Comparison of ENCODE assay signal across 1 cellular context in the genomic region with DNA sequence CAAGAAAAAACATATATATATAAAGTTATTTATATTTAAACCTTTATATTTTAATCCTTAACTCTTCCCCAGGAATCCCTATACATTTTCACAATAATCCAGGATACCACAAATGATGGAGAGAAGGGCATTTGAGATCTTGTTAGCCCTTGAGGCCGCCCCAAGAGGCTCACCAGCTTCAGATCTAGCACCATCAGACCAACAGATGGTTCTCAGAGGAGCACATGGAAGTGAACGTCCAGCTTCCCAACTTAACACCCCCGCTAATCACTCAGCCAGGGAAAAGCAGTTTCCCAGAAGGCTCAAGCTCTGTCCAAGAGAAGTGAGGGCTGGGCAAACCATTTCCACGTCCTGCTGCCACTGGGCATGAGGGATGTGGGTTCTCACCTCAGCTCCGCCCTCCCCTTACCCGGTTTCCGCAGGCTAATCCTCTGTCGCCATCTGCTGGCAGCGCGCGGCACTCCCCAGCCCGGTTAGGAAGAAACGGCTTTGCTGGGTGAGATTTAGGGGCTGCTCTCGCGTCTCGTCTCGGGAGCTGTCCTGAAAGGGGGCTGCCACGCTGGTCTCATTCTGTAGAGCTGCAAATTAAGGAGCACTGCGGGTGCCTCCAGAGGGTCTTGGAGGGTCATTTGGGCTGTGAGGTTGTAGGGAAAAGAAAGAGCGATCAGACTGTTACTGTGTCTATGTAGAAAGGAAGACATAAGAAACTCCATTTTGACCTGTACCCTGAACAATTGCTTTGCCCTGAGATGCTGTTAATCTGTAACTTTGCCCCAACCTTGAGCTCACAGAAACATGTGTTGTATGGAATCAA.
TF ChIP-seq lines count a peak whose summit lies in the region.

No MANE protein-coding gene starts in this region.

TF ChIP-seq in H1, 55 proteins besides CTCF, POLR2A, EP300 and RAD21:
- 0 out of 4 replicates have a peak, but pooled peaks of 1 of the 2 experiments have one; percentile 35 for TF ChIP-seq SIN3A (conservative IDR thresholded peaks at IDR 0.05 in 1 of 2, IDR thresholded peaks at IDR 0.05 in 1 of 2; ENCODE audit: low read depth in 1 of 2, low read length in 2 of 2)
- TF ChIP-seq GTF2F1 (IDR thresholded peaks at IDR 0.05; ENCODE audit: borderline replicate concordance, low read depth, low read length), result no peak
- TF ChIP-seq YY1 (IDR thresholded peaks at IDR 0.05; ENCODE audit: low read depth, low read length), result no peak
- no peak for TF ChIP-seq BRCA1 (IDR thresholded peaks at IDR 0.05; ENCODE audit: low read depth, low read length)
- no peak for TF ChIP-seq SP1 (IDR thresholded peaks at IDR 0.05; ENCODE audit: low read depth, low read length)
- TF ChIP-seq, protein P1, sequence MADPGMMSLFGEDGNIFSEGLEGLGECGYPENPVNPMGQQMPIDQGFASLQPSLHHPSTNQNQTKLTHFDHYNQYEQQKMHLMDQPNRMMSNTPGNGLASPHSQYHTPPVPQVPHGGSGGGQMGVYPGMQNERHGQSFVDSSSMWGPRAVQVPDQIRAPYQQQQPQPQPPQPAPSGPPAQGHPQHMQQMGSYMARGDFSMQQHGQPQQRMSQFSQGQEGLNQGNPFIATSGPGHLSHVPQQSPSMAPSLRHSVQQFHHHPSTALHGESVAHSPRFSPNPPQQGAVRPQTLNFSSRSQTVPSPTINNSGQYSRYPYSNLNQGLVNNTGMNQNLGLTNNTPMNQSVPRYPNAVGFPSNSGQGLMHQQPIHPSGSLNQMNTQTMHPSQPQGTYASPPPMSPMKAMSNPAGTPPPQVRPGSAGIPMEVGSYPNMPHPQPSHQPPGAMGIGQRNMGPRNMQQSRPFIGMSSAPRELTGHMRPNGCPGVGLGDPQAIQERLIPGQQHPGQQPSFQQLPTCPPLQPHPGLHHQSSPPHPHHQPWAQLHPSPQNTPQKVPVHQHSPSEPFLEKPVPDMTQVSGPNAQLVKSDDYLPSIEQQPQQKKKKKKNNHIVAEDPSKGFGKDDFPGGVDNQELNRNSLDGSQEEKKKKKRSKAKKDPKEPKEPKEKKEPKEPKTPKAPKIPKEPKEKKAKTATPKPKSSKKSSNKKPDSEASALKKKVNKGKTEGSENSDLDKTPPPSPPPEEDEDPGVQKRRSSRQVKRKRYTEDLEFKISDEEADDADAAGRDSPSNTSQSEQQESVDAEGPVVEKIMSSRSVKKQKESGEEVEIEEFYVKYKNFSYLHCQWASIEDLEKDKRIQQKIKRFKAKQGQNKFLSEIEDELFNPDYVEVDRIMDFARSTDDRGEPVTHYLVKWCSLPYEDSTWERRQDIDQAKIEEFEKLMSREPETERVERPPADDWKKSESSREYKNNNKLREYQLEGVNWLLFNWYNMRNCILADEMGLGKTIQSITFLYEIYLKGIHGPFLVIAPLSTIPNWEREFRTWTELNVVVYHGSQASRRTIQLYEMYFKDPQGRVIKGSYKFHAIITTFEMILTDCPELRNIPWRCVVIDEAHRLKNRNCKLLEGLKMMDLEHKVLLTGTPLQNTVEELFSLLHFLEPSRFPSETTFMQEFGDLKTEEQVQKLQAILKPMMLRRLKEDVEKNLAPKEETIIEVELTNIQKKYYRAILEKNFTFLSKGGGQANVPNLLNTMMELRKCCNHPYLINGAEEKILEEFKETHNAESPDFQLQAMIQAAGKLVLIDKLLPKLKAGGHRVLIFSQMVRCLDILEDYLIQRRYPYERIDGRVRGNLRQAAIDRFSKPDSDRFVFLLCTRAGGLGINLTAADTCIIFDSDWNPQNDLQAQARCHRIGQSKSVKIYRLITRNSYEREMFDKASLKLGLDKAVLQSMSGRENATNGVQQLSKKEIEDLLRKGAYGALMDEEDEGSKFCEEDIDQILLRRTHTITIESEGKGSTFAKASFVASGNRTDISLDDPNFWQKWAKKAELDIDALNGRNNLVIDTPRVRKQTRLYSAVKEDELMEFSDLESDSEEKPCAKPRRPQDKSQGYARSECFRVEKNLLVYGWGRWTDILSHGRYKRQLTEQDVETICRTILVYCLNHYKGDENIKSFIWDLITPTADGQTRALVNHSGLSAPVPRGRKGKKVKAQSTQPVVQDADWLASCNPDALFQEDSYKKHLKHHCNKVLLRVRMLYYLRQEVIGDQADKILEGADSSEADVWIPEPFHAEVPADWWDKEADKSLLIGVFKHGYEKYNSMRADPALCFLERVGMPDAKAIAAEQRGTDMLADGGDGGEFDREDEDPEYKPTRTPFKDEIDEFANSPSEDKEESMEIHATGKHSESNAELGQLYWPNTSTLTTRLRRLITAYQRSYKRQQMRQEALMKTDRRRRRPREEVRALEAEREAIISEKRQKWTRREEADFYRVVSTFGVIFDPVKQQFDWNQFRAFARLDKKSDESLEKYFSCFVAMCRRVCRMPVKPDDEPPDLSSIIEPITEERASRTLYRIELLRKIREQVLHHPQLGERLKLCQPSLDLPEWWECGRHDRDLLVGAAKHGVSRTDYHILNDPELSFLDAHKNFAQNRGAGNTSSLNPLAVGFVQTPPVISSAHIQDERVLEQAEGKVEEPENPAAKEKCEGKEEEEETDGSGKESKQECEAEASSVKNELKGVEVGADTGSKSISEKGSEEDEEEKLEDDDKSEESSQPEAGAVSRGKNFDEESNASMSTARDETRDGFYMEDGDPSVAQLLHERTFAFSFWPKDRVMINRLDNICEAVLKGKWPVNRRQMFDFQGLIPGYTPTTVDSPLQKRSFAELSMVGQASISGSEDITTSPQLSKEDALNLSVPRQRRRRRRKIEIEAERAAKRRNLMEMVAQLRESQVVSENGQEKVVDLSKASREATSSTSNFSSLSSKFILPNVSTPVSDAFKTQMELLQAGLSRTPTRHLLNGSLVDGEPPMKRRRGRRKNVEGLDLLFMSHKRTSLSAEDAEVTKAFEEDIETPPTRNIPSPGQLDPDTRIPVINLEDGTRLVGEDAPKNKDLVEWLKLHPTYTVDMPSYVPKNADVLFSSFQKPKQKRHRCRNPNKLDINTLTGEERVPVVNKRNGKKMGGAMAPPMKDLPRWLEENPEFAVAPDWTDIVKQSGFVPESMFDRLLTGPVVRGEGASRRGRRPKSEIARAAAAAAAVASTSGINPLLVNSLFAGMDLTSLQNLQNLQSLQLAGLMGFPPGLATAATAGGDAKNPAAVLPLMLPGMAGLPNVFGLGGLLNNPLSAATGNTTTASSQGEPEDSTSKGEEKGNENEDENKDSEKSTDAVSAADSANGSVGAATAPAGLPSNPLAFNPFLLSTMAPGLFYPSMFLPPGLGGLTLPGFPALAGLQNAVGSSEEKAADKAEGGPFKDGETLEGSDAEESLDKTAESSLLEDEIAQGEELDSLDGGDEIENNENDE (IDR thresholded peaks at IDR 0.05; ENCODE audit: insufficient replicate concordance, low read length), result no peak
- peak; percentile 75 for TF ChIP-seq MAX (IDR thresholded peaks at IDR 0.05)
- TF ChIP-seq TAF7 (optimal IDR thresholded peaks at IDR 0.05; ENCODE audit: borderline replicate concordance, low read depth, low read length), result no peak
- TF ChIP-seq ASH2L (IDR thresholded peaks at IDR 0.05; ENCODE audit: low read length), result no peak
- peak; percentile 55; the same call in 1 of the 2 replicates for TF ChIP-seq E2F6 (IDR thresholded peaks at IDR 0.05)
- TF ChIP-seq CHD2 (IDR thresholded peaks at IDR 0.05; ENCODE audit: low read length), result peak; percentile 48; the same call in 1 of the 2 replicates
TF ChIP-seq in H1: peak in this region for 4.
